In genomic region chr22:17787159-17788022, GRCh38 we compare ENCODE assay signal across 15 cellular contexts. TPM values are rescaled to one million over a fixed set of nuclear protein-coding genes. Genes with fewer than 3 reads are reported as not detected.
A peak's percentile ranks its signal among the peaks of the same experiment; 100 is the strongest.
DNase-seq lines count a peak whose midpoint lies in the region; ATAC-seq and TF ChIP-seq lines count a peak whose summit lies in the region.
"Had no signal": no experiment of that assay in that cellular context is flagged by ENCODE, and none has a peak within 500 bp of the region (broad histone marks: within the 10 kb centered on the region; RNA-seq: fewer than 3 reads in every experiment).

No MANE protein-coding gene starts in this region.

- in situ Hi-C loops in IMR-90 (cut with MboI; ENCODE audit: low sequenced_read_pairs) = no loop called here

- no peak for TF ChIP-seq RAD21 in IMR-90 (IDR thresholded peaks at IDR 0.05; ENCODE audit: low read length)

- H4K5ac ChIP-seq in IMR-90 (ENCODE audit: low read depth, low read length) = no peak overlapping the region

- ATAC-seq in IMR-90 (ENCODE audit: low read depth) (no peak), left lung (no peak)
- ATAC-seq: activated CD8-positive, alpha-beta T cell treated with anti-CD3 and anti-CD28 coated beads, Interleukin-2, amount 10 ng/mL, durations not matched to agents 7 days and 5 days had no signal

- CTCF ChIA-PET in IMR-90 (lab: Yijun Ruan, JAX) = no interaction called here

- H2BK15ac ChIP-seq in IMR-90 (ENCODE audit: low read depth, low read length) = no peak overlapping the region

- BruUV-seq in IMR-90 (replicated peaks; lab: Mats Ljungman, UMichigan) = no TSS peak

- no peak for TF ChIP-seq CTCF in IMR-90 (conservative IDR thresholded peaks at IDR 0.05; ENCODE audit: low read depth, low read length)
- TF ChIP-seq CTCF in left lung (IDR thresholded peaks at IDR 0.05) = no peak

- no peak overlapping the region for H2BK20ac ChIP-seq in IMR-90 (ENCODE audit: low read depth, low read length)

- H3K36me3 ChIP-seq in IMR-90 (ENCODE audit: control insufficient read depth, insufficient read depth, low read length) (peaks cover 21% of the 10 kb centered on the region), left lung (peaks cover 0 to 22% of the 10 kb centered on the region in 2 donors), skeletal muscle tissue (ENCODE audit: control insufficient read depth in 3 of 3, insufficient read depth in 3 of 3, low read length in 3 of 3) (peaks cover 23 to 28% (median 23%) of the 10 kb centered on the region in 3 donors), SJCRH30 (no peaks in the 10 kb centered on the region)
- peaks cover 24% of the 10 kb centered on the region for H3K36me3 ChIP-seq in effector memory CD4-positive, alpha-beta T cell (ENCODE audit: control insufficient read depth, insufficient read depth, low read length)

- no peak overlapping the region for H3K56ac ChIP-seq in IMR-90 (ENCODE audit: extremely low read depth, insufficient read depth, low read length)

- H3K27me3 ChIP-seq in IMR-90 (ENCODE audit: control insufficient read depth, insufficient read depth, low read length) = no peaks in the 10 kb centered on the region
- H3K27me3 ChIP-seq in left lung = no peaks in the 10 kb centered on the region
- H3K27me3 ChIP-seq in skeletal muscle tissue (ENCODE audit: control insufficient read depth in 3 of 3, insufficient read depth in 3 of 3, low read length in 3 of 3) = no peaks in the 10 kb centered on the region
- no peaks in the 10 kb centered on the region for H3K27me3 ChIP-seq in SJCRH30
- no peaks in the 10 kb centered on the region for H3K27me3 ChIP-seq in effector memory CD4-positive, alpha-beta T cell (replicated peaks; ENCODE audit: control insufficient read depth, insufficient read depth, low read length, poor library complexity, severe bottlenecking)

- POLR2A ChIA-PET in IMR-90 (lab: Charles Lee; ENCODE audit: unreplicated experiment) = no interaction called here

- no peaks in the 10 kb centered on the region for H3K9me3 ChIP-seq in IMR-90 (ENCODE audit: control insufficient read depth, insufficient read depth, low read length)
- no peaks in the 10 kb centered on the region for H3K9me3 ChIP-seq in left lung
- no peaks in the 10 kb centered on the region for H3K9me3 ChIP-seq in skeletal muscle tissue (ENCODE audit: control insufficient read depth in 3 of 3, low read length in 3 of 3)
- no peaks in the 10 kb centered on the region for H3K9me3 ChIP-seq in SJCRH30 (replicated peaks)
- H3K9me3 ChIP-seq in effector memory CD4-positive, alpha-beta T cell (ENCODE audit: control insufficient read depth, low read length) = no peaks in the 10 kb centered on the region

- no peak overlapping the region for H3K4ac ChIP-seq in IMR-90 (ENCODE audit: low read depth, low read length)

- no peak overlapping the region for H3K14ac ChIP-seq in IMR-90 (replicated peaks; ENCODE audit: low read depth, low read length)

- no peaks in the 10 kb centered on the region for H3K79me1 ChIP-seq in IMR-90 (ENCODE audit: low read depth in 1 of 2, low read length in 2 of 2)

- intact Hi-C loops in IMR-90 (cut with micrococcal nuclease) = loop anchor here (10.0 kb wide), 1 partner anchor 233 kb away; no protein-coding TSS in a partner anchor
- intact Hi-C loops in left lung (cut with DNase I) = no loop called here

- no peak overlapping the region for H2BK5ac ChIP-seq in IMR-90 (ENCODE audit: low read depth, low read length, poor library complexity, severe bottlenecking)

- no peak overlapping the region for H4K8ac ChIP-seq in IMR-90 (ENCODE audit: low read depth in 2 of 2, low read length in 2 of 2)

- peak overlapping the region; percentile 78 for H2AK9ac ChIP-seq in IMR-90 (replicated peaks; ENCODE audit: low read depth, low read length, poor library complexity)

- dilution Hi-C loops in IMR-90 (cut with HindIII; ENCODE audit: low sequenced_read_pairs, unreplicated experiment) = no loop called here

- no peak overlapping the region for H3K4me3 ChIP-seq in IMR-90 (ENCODE audit: insufficient read depth, low read depth, low read length)
- H3K4me3 ChIP-seq in left lung = no peak overlapping the region
- H3K4me3 ChIP-seq in skeletal muscle tissue (ENCODE audit: low read length in 3 of 3) = peak overlapping the region; percentile 10 to 54 (median 27)
- no peak overlapping the region for H3K4me3 ChIP-seq in SJCRH30
- H3K4me3 ChIP-seq in effector memory CD4-positive, alpha-beta T cell (ENCODE audit: insufficient read depth, low read depth, low read length, poor library complexity, severe bottlenecking) = no peak overlapping the region

- H2BK120ac ChIP-seq in IMR-90 (ENCODE audit: low read depth, low read length) = no peak overlapping the region

- WGBS in IMR-90 (ENCODE audit: extremely low coverage in 2 of 2, insufficient read length in 1 of 2), 2 experiments = 79% methylated on average over 7 of the region's 21 CpGs; no CpG with 5 or more reads in 1 of the 2 experiments

- H4K91ac ChIP-seq in IMR-90 (ENCODE audit: insufficient read depth, low read depth, low read length) = no peak overlapping the region

- TF ChIP-seq POLR2A in IMR-90 (IDR thresholded peaks at IDR 0.05; ENCODE audit: low read depth, low read length) = no peak

- H3K27ac ChIP-seq in IMR-90 (ENCODE audit: insufficient read depth, low read length) (no peak overlapping the region), cingulate gyrus (ENCODE audit: low read depth, low read length) (peak overlapping the region; percentile 83), left lung (peak overlapping the region; percentile 40 to 58), skeletal muscle tissue (ENCODE audit: low read depth, low read length) (peak overlapping the region; percentile 51), SJCRH30 (no peak overlapping the region; the same call in 1 of the 2 replicates)
- no peak overlapping the region for H3K27ac ChIP-seq in effector memory CD4-positive, alpha-beta T cell (ENCODE audit: insufficient read depth, low read length, poor library complexity, severe bottlenecking)

- no peaks in the 10 kb centered on the region for H4K20me1 ChIP-seq in IMR-90 (ENCODE audit: insufficient read depth, low read length)

- H3K18ac ChIP-seq in IMR-90 (ENCODE audit: low read depth, low read length) = no peak overlapping the region

- H3K9me1 ChIP-seq in IMR-90 (ENCODE audit: insufficient read depth, low read length) = peaks cover 3% of the 10 kb centered on the region; the same call in 1 of the 2 replicates

- H3K9ac ChIP-seq in IMR-90 (ENCODE audit: low read depth, low read length) = no peak overlapping the region
- H3K9ac ChIP-seq in skeletal muscle tissue (ENCODE audit: low read depth in 1 of 3, low read length in 3 of 3) = peak overlapping the region in 1 of 3 donors; percentile 66

- no peak overlapping the region for H3K4me2 ChIP-seq in IMR-90 (ENCODE audit: low read depth, low read length)

- peaks cover under 1% of the 10 kb centered on the region for H3K4me1 ChIP-seq in IMR-90 (ENCODE audit: control insufficient read depth, insufficient read depth, low read length)
- peaks cover 0 to 10% of the 10 kb centered on the region in 2 donors for H3K4me1 ChIP-seq in left lung
- H3K4me1 ChIP-seq in skeletal muscle tissue (ENCODE audit: control insufficient read depth in 3 of 3, insufficient read depth in 3 of 3, low read length in 3 of 3) = peaks cover 13 to 22% (median 21%) of the 10 kb centered on the region in 3 donors
- H3K4me1 ChIP-seq in SJCRH30 = peaks cover 13% of the 10 kb centered on the region
- H3K4me1 ChIP-seq in effector memory CD4-positive, alpha-beta T cell (ENCODE audit: control insufficient read depth, insufficient read depth, low read length, poor library complexity, severe bottlenecking) = no peaks in the 10 kb centered on the region

- H2AK5ac ChIP-seq in IMR-90 (ENCODE audit: low read depth, low read length) = no peak overlapping the region

- no peak overlapping the region for H2AFZ ChIP-seq in IMR-90 (replicated peaks; ENCODE audit: low read length, poor library complexity)

- no peak overlapping the region for H3K23ac ChIP-seq in IMR-90 (ENCODE audit: low read depth, low read length)

- DNase-seq in IMR-90 (no peak), left lung (no peak), SJCRH30 (no peak), NCI-H2107 treated with DMSO at 0.1 percent for 48 hours (lab: John Stamatoyannopoulos, UW; ENCODE audit: unreplicated experiment) (no peak)
- no peak for DNase-seq in effector memory CD4-positive, alpha-beta T cell
- no peak for DNase-seq in activated CD8-positive, alpha-beta memory T cell treated with anti-CD3 and anti-CD28 coated beads, Interleukin-2, amount 50 U/mL, for 48 hours
- DNase-seq: activated CD8-positive, alpha-beta T cell treated with anti-CD3 and anti-CD28 coated beads, Interleukin-2, amount 10 ng/mL, durations not matched to agents 7 days and 5 days; activated gamma-delta T cell treated with Interleukin-2 at 50 U/mL for 16 hours; central memory CD4-positive, alpha-beta T cell; islet precursor cell; KG1; NCI-H2029 treated with DMSO at 0.1 percent for 48 hours; NK-92 treated with Interleukin-12 subunit alpha and Interleukin-12 subunit beta, amount 100 ng/mL, for 24 hours had no signal

TF ChIP-seq in IMR-90, 13 proteins besides CTCF, POLR2A, EP300 and RAD21 (continues in another document):
- TF ChIP-seq MAFK (IDR thresholded peaks at IDR 0.05; ENCODE audit: low read depth, low read length) (no peak), NFE2L2 (IDR thresholded peaks at IDR 0.05; ENCODE audit: low read depth, low read length) (no peak), ELK1 (IDR thresholded peaks at IDR 0.05; ENCODE audit: borderline replicate concordance, low read depth, low read length) (no peak), BHLHE40 (IDR thresholded peaks at IDR 0.05; ENCODE audit: low read depth, low read length) (no peak), FOS (IDR thresholded peaks at IDR 0.05; ENCODE audit: low read depth, low read length) (no peak), SMC3 (IDR thresholded peaks at IDR 0.05; ENCODE audit: low read depth, low read length) (no peak), MAZ (IDR thresholded peaks at IDR 0.05; ENCODE audit: borderline replicate concordance, low read depth, low read length) (no peak), MXI1 (IDR thresholded peaks at IDR 0.05; ENCODE audit: borderline replicate concordance, low read depth, low read length) (no peak)

RNA-seq across cellular contexts. Expression of gene BID, which starts 13.1 kb away (rescaled TPM):
- 59.4 and 69.5 TPM in 2 replicates for total RNA-seq in IMR-90 (2012; rRNA removed)
- 240 and 272 TPM in 2 replicates for polyA plus RNA-seq in IMR-90 (2012; rRNA removed)
- 79.6 and 204 TPM in 2 replicates for polyA plus RNA-seq in IMR-90 (2012; cell fraction: cytosol; rRNA removed)
- 82.1 and 146 TPM in 2 replicates for polyA plus RNA-seq in IMR-90 (2012; cell fraction: nucleus; rRNA removed; ENCODE audit: low replicate concordance)
- total RNA-seq in left lung = 10 to 100 TPM; 26.6 to 33.5 TPM
- total RNA-seq in skeletal muscle tissue = 10.4 TPM
- 39.9 and 54.0 TPM in 2 replicates for total RNA-seq in SJCRH30 (2014; rRNA removed; shearing (Covaris generic))

Comparison
In these comparisons a context has a peak if more than half of its experiments do, and no peak if none do; other contexts are left out.
1. H3K27ac ChIP-seq: peak in cingulate gyrus (single experiment), left lung (2 of 2) and skeletal muscle tissue (single experiment); none in IMR-90 (single experiment), SJCRH30 (single experiment) and effector memory CD4-positive, alpha-beta T cell (single experiment).
2. H3K4me3 ChIP-seq: peak in skeletal muscle tissue (3 of 3); none in IMR-90 (single experiment), left lung (0 of 2), SJCRH30 (single experiment) and effector memory CD4-positive, alpha-beta T cell (single experiment).